23 cellular contexts compared by ENCODE assay signal in the genomic region with DNA sequence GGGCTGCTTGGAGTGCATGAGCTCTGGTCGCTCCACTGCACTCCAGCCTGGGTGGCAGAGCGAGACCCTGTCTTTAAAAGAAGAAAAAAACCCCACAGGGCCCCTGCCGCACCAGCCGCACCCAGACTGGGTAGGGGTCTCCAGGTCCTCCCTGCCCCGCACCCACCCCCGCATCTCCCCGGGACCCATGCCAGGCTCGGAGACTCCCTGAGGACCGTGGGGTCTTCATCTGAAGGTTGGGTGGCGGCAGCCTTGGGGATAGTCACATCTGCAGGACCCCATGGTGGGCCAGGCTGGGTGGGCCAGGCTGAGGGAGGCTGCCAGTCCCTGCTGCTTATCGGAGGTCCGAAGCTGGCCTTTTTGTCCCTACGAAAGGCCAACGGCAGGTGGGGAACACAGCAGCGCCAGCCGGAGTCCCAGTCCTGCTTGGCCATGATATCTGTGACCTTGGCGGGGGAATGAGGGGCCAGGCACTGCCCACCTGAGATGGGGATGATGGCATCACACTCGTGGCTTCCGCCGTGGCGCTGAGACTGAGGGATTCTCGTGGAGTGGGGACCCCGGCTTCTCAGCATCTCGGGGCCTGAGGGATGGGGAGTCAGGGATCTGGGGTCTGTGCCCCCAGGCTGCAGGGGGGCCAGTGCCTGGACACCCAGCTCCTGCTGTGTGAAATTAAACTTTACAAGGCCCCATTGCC. TPM values are rescaled to one million over a fixed set of nuclear protein-coding genes. Genes with fewer than 3 reads are reported as not detected.
"Had no signal": no experiment of that assay in that cellular context is flagged by ENCODE, and none has a peak within 500 bp of the region (broad histone marks: within the 10 kb centered on the region; RNA-seq: fewer than 3 reads in every experiment).

No MANE protein-coding gene starts in this region.

- H3K27ac ChIP-seq: coronary artery, hepatocyte, neutrophil, stomach, thoracic aorta, transverse colon had no signal

- H3K4me3 ChIP-seq: hepatocyte, thoracic aorta, transverse colon had no signal

- H3K4me2 ChIP-seq: hepatocyte had no signal

- DNase-seq: effector CD4-positive, alpha-beta T cell; endodermal cell; foreskin melanocyte; head of caudate nucleus; kidney glomerular epithelial cell; mammary epithelial cell; naive thymus-derived CD4-positive, alpha-beta T cell; nephron progenitor cell; posterior cingulate gyrus; small intestine; stimulated activated CD4-positive, alpha-beta T cell treated with anti-CD3 and anti-CD28 coated beads, Interleukin-12 subunit alpha, Interleukin-12 subunit beta, amount 100 ng/mL, for 4 hours; stimulated activated naive CD4-positive, alpha-beta T cell; stomach; transverse colon had no signal

- H3K36me3 ChIP-seq: neutrophil, stomach, thoracic aorta, transverse colon had no signal

- ATAC-seq: left lobe of liver had no signal

- H3K27me3 ChIP-seq: hepatocyte had no signal

- H3K9me3 ChIP-seq: neutrophil, stomach, thoracic aorta, transverse colon had no signal

- FAIRE-seq: small intestine had no signal

- H2AFZ ChIP-seq: hepatocyte had no signal

RNA-seq across cellular contexts. Expression of gene EFNA2, which starts 11.1 kb away (rescaled TPM):
- total RNA-seq: lower leg skin; mesenteric fat pad; mononuclear cell; naive thymus-derived CD4-positive, alpha-beta T cell; osteoblast; thoracic aorta had no signal
- polyA plus RNA-seq: mammary epithelial cell; naive thymus-derived CD4-positive, alpha-beta T cell had no signal
